ENCODE assay signal across 24 cellular contexts in genomic region chr4:107388736-107389135, GRCh38.
DNase-seq lines count a peak whose midpoint lies in the region; ATAC-seq and TF ChIP-seq lines count a peak whose summit lies in the region.
"Had no signal": no experiment of that assay in that cellular context is flagged by ENCODE, and none has a peak within 500 bp of the region (broad histone marks: within the 10 kb centered on the region; RNA-seq: fewer than 3 reads in every experiment).

No MANE protein-coding gene starts in this region.

- H3K4me3 Mint-ChIP-seq in neural progenitor cell, result no peak overlapping the region
- H3K4me3 Mint-ChIP-seq: activated naive CD4-positive, alpha-beta T cell treated with anti-CD3 and anti-CD28 coated beads, Interleukin-2, amount 10 ng/mL, durations not matched to agents 7 days and 5 days; activated T-cell treated with anti-CD3 and anti-CD28 coated beads, Interleukin-2, amount 50 U/mL, for 24 hours; CD4-positive, alpha-beta memory T cell; dendritic cell treated with granulocyte-macrophage colony-stimulating factor and Interleukin-4, amounts not matched to agents 40 ng/mL and 50 ng/mL, for 4 days; HFFc6; stimulated activated naive B cell treated with anti-CD40 and anti-IgM and Interleukin-4, amounts not matched to agents 10 μg/mL and 1 μg/mL and 100 μg/mL, for 72 hours had no signal

- no peaks in the 10 kb centered on the region for H3K36me3 Mint-ChIP-seq in neural progenitor cell
- H3K36me3 Mint-ChIP-seq: activated naive CD4-positive, alpha-beta T cell treated with anti-CD3 and anti-CD28 coated beads, Interleukin-2, amount 10 ng/mL, durations not matched to agents 7 days and 5 days; CD4-positive, alpha-beta memory T cell; stimulated activated naive B cell treated with anti-CD40 and anti-IgM and Interleukin-4, amounts not matched to agents 10 μg/mL and 1 μg/mL and 100 μg/mL, for 72 hours had no signal

- peaks cover 5% of the 10 kb centered on the region for H3K27me3 Mint-ChIP-seq in neural progenitor cell (ENCODE audit: insufficient read depth, low read depth)
- H3K27me3 Mint-ChIP-seq: activated naive CD4-positive, alpha-beta T cell treated with anti-CD3 and anti-CD28 coated beads, Interleukin-2, amount 10 ng/mL, durations not matched to agents 7 days and 5 days; activated T-cell treated with anti-CD3 and anti-CD28 coated beads, Interleukin-2, amount 50 U/mL, for 24 hours; dendritic cell treated with granulocyte-macrophage colony-stimulating factor and Interleukin-4, amounts not matched to agents 40 ng/mL and 50 ng/mL, for 4 days had no signal

- peak overlapping the region; percentile 63 for H2AFZ ChIP-seq in neural progenitor cell (replicated peaks)

- ATAC-seq in GM19023 (IDR thresholded peaks at IDR 0.05; ENCODE audit: unreplicated experiment) (peak; percentile 80), GM21717 (IDR thresholded peaks at IDR 0.05; ENCODE audit: unreplicated experiment) (peak; percentile 89), HG03103 (IDR thresholded peaks at IDR 0.05; ENCODE audit: low read depth, unreplicated experiment) (peak; percentile 70), GM18517 (IDR thresholded peaks at IDR 0.05; ENCODE audit: unreplicated experiment) (no peak), HG03460 (IDR thresholded peaks at IDR 0.05; ENCODE audit: unreplicated experiment) (no peak)
- ATAC-seq: heart left ventricle; mucosa of descending colon; psoas muscle; stimulated activated naive B cell treated with anti-CD40 and anti-IgM and Interleukin-4, amounts not matched to agents 10 μg/mL and 1 μg/mL and 100 μg/mL, for 72 hours had no signal

- H3K9me3 ChIP-seq in neural progenitor cell (ENCODE audit: low read depth), result no peaks in the 10 kb centered on the region
- H3K9me3 ChIP-seq: heart left ventricle, MG63, mucosa of descending colon, psoas muscle, thoracic aorta had no signal

- DNase-seq in neural progenitor cell (ENCODE audit: low spot score), result no peak
- DNase-seq in hippocampal formation (lab: John Stamatoyannopoulos, UW), result no peak
- DNase-seq: activated CD4-positive, alpha-beta T cell treated with anti-CD3 and anti-CD28 coated beads for 1 hour; activated naive CD4-positive, alpha-beta T cell treated with anti-CD3 and anti-CD28 coated beads, Interleukin-2, amount 10 ng/mL, durations not matched to agents 7 days and 5 days; activated T-cell treated with anti-CD3 and anti-CD28 coated beads, Interleukin-2, amount 50 U/mL, for 24 hours; CD4-positive, alpha-beta memory T cell; DMS53; heart left ventricle; HFFc6; MG63; mucosa of descending colon; NCI-H1436; NCI-H526; psoas muscle; SHP77; stimulated activated CD4-positive, alpha-beta T cell treated with anti-CD3 and anti-CD28 coated beads, Interleukin-1b, Interleukin-23, amount 100 ng/mL, for 48 hours; stimulated activated naive B cell treated with anti-CD40 and anti-IgM and Interleukin-4, amounts not matched to agents 10 μg/mL and 1 μg/mL and 100 μg/mL, for 72 hours had no signal

- H3K9ac ChIP-seq in neural progenitor cell, result no peak overlapping the region

- TF ChIP-seq CTCF in neural progenitor cell (IDR thresholded peaks at IDR 0.05), result no peak

- peaks cover 16% of the 10 kb centered on the region for H3K4me1 Mint-ChIP-seq in neural progenitor cell
- H3K4me1 Mint-ChIP-seq: activated naive CD4-positive, alpha-beta T cell treated with anti-CD3 and anti-CD28 coated beads, Interleukin-2, amount 10 ng/mL, durations not matched to agents 7 days and 5 days; CD4-positive, alpha-beta memory T cell; stimulated activated naive B cell treated with anti-CD40 and anti-IgM and Interleukin-4, amounts not matched to agents 10 μg/mL and 1 μg/mL and 100 μg/mL, for 72 hours had no signal

- no peaks in the 10 kb centered on the region for H3K36me3 ChIP-seq in neural progenitor cell
- H3K36me3 ChIP-seq: heart left ventricle, MG63, thoracic aorta had no signal

- H3K4me1 ChIP-seq in neural progenitor cell, result peaks cover 5% of the 10 kb centered on the region
- H3K4me1 ChIP-seq: psoas muscle had no signal

- H3K79me2 ChIP-seq in neural progenitor cell (ENCODE audit: low read depth), result no peaks in the 10 kb centered on the region

- peaks cover 7% of the 10 kb centered on the region for H3K9me3 Mint-ChIP-seq in neural progenitor cell
- H3K9me3 Mint-ChIP-seq: activated naive CD4-positive, alpha-beta T cell treated with anti-CD3 and anti-CD28 coated beads, Interleukin-2, amount 10 ng/mL, durations not matched to agents 7 days and 5 days; activated T-cell treated with anti-CD3 and anti-CD28 coated beads, Interleukin-2, amount 50 U/mL, for 24 hours; HFFc6 had no signal

- H3F3A ChIP-seq in neural progenitor cell (ENCODE audit: low read depth), result no peaks in the 10 kb centered on the region

- no peak overlapping the region for H3K27ac Mint-ChIP-seq in neural progenitor cell
- H3K27ac Mint-ChIP-seq: activated naive CD4-positive, alpha-beta T cell treated with anti-CD3 and anti-CD28 coated beads, Interleukin-2, amount 10 ng/mL, durations not matched to agents 7 days and 5 days; activated T-cell treated with anti-CD3 and anti-CD28 coated beads, Interleukin-2, amount 50 U/mL, for 24 hours; CD4-positive, alpha-beta memory T cell; dendritic cell treated with granulocyte-macrophage colony-stimulating factor and Interleukin-4, amounts not matched to agents 40 ng/mL and 50 ng/mL, for 4 days; HFFc6; stimulated activated naive B cell treated with anti-CD40 and anti-IgM and Interleukin-4, amounts not matched to agents 10 μg/mL and 1 μg/mL and 100 μg/mL, for 72 hours had no signal

- no peak overlapping the region for H3K27ac ChIP-seq in neural progenitor cell
- H3K27ac ChIP-seq: heart left ventricle, psoas muscle, thoracic aorta had no signal

- no peak overlapping the region for H3K4me3 ChIP-seq in neural progenitor cell
- H3K4me3 ChIP-seq: heart left ventricle, MG63, mucosa of descending colon, psoas muscle, thoracic aorta had no signal

- H3K27me3 ChIP-seq in neural progenitor cell, result no peaks in the 10 kb centered on the region
- H3K27me3 ChIP-seq: heart left ventricle, MG63 had no signal

- no peak overlapping the region for H3K4me2 ChIP-seq in neural progenitor cell

- H4K20me1 ChIP-seq in neural progenitor cell (ENCODE audit: low read depth), result no peaks in the 10 kb centered on the region

Comparison
In these comparisons a context has a peak if more than half of its experiments do, and no peak if none do; other contexts are left out.
1. ATAC-seq: peak in GM19023 (single experiment), GM21717 (single experiment) and HG03103 (single experiment); none in GM18517 (single experiment) and HG03460 (single experiment).